In genomic region chr12:106303202-106303820, GRCh38 we compare ENCODE assay signal across 8 cellular contexts. TPM values are rescaled to one million over a fixed set of nuclear protein-coding genes. Genes with fewer than 3 reads are reported as not detected.
DNase-seq lines count a peak whose midpoint lies in the region; ATAC-seq and TF ChIP-seq lines count a peak whose summit lies in the region.

No MANE protein-coding gene starts in this region.

- dilution Hi-C loops in mammary epithelial cell (cut with HindIII; ENCODE audit: low sequenced_read_pairs): loop anchor here (5.0 kb wide), 1 partner anchor 44 kb away; no protein-coding TSS in a partner anchor

- peaks cover 0 to 11% (median 0%) of the 10 kb centered on the region in 11 experiments; a peak in 3 of 22 replicates for H4K20me1 ChIP-seq in BLaER1 treated with 17β-estradiol and CSF1 and Interleukin-3, amounts not matched to agents 10 nM and 100 nM
- H4K20me1 ChIP-seq in mammary epithelial cell (ENCODE audit: insufficient read depth, low read length): no peaks in the 10 kb centered on the region
- H4K20me1 ChIP-seq in smooth muscle cell (ENCODE audit: low read depth): no peaks in the 10 kb centered on the region

- peaks cover 35% of the 10 kb centered on the region for H3K36me3 Mint-ChIP-seq in activated B cell treated with CpG ODN at 0.5 μM for 24 hours (ENCODE audit: low read depth)

- peaks cover 23 to 63% (median 42%) of the 10 kb centered on the region in 10 experiments for H3K4me1 ChIP-seq in BLaER1 treated with 17β-estradiol and CSF1 and Interleukin-3, amounts not matched to agents 10 nM and 100 nM
- peaks cover 13% of the 10 kb centered on the region for H3K4me1 ChIP-seq in mammary epithelial cell (ENCODE audit: insufficient read depth, low read length)
- H3K4me1 ChIP-seq in smooth muscle cell (ENCODE audit: low read depth): peaks cover 8% of the 10 kb centered on the region

- no peaks in the 10 kb centered on the region for H3K9me3 ChIP-seq in BLaER1 treated with 17β-estradiol and CSF1 and Interleukin-3, amounts not matched to agents 10 nM and 100 nM (replicated peaks in 1 of 11)
- H3K9me3 ChIP-seq in mammary epithelial cell (replicated peaks; ENCODE audit: insufficient read depth, low read length) (no peaks in the 10 kb centered on the region), smooth muscle cell (replicated peaks; ENCODE audit: low read depth) (no peaks in the 10 kb centered on the region)

- intact Hi-C loops in activated B cell treated with CpG ODN at 0.5 μM for 24 hours (cut with micrococcal nuclease): loop anchor here (1.0 to 10.0 kb wide), 5 partner anchors 9 to 1199 kb away; partner anchors contain the start of genes APPL2 and WASHC4
- intact Hi-C loops in mammary epithelial cell (cut with micrococcal nuclease): loop anchor here (1.0 kb wide), 1 partner anchor 42 kb away; no protein-coding TSS in a partner anchor

- ATAC-seq in GM21526 (IDR thresholded peaks at IDR 0.05; ENCODE audit: low FRiP score, unreplicated experiment): peak; percentile 39
- peak; percentile 38 for ATAC-seq in activated B cell treated with CpG ODN at 0.5 μM for 24 hours (ENCODE audit: low read depth)

- TF ChIP-seq CTCF in activated B cell treated with CpG ODN at 0.5 μM for 24 hours (IDR thresholded peaks at IDR 0.05) (no peak), mammary epithelial cell (conservative IDR thresholded peaks at IDR 0.05 in 1 of 2, IDR thresholded peaks at IDR 0.05 in 1 of 2; ENCODE audit: extremely low read depth in 1 of 2, insufficient read depth in 1 of 2, low read depth in 1 of 2, low read length in 2 of 2) (peak; percentile 17 to 27), smooth muscle cell (IDR thresholded peaks at IDR 0.05; ENCODE audit: borderline replicate concordance, insufficient read depth, poor library complexity, severe bottlenecking) (no peak)

- peak; percentile 20 for DNase-seq in NCI-H146 treated with DMSO at 0.1 percent for 48 hours (lab: John Stamatoyannopoulos, UW; ENCODE audit: unreplicated experiment)
- peak; percentile 78 for DNase-seq in activated B cell treated with CpG ODN at 0.5 μM for 24 hours
- DNase-seq in mammary epithelial cell: peak; percentile 65
- DNase-seq in iPS-NIHi7 (ENCODE audit: extremely low spot score): peak; percentile 81
- DNase-seq in smooth muscle cell (lab: John Stamatoyannopoulos, UW; ENCODE audit: unreplicated experiment): peak; percentile 42
- no peak for DNase-seq in cerebellar nuclear complex (lab: John Stamatoyannopoulos, UW)

- H3K9ac ChIP-seq in BLaER1 treated with 17β-estradiol and CSF1 and Interleukin-3, amounts not matched to agents 10 nM and 100 nM: peak overlapping the region; percentile 96 to 99 (median 98)
- H3K9ac ChIP-seq in mammary epithelial cell (ENCODE audit: insufficient read depth, low read length) (peak overlapping the region; percentile 95), smooth muscle cell (ENCODE audit: low read depth) (peak overlapping the region; percentile 100)

- no peaks in the 10 kb centered on the region for H3K27me3 ChIP-seq in BLaER1 treated with 17β-estradiol and CSF1 and Interleukin-3, amounts not matched to agents 10 nM and 100 nM
- H3K27me3 ChIP-seq in mammary epithelial cell (ENCODE audit: insufficient read depth, low read length) (no peaks in the 10 kb centered on the region), smooth muscle cell (ENCODE audit: low read depth) (no peaks in the 10 kb centered on the region)

- H3K27me3 Mint-ChIP-seq in activated B cell treated with CpG ODN at 0.5 μM for 24 hours: no peaks in the 10 kb centered on the region

- H3F3A ChIP-seq in smooth muscle cell (ENCODE audit: low read depth): no peaks in the 10 kb centered on the region

- H3K36me3 ChIP-seq in BLaER1 treated with 17β-estradiol and CSF1 and Interleukin-3, amounts not matched to agents 10 nM and 100 nM: no peaks in the 10 kb centered on the region
- no peaks in the 10 kb centered on the region for H3K36me3 ChIP-seq in mammary epithelial cell (ENCODE audit: insufficient read depth, low read length)
- no peaks in the 10 kb centered on the region for H3K36me3 ChIP-seq in smooth muscle cell (ENCODE audit: low read depth)

- H3K27ac Mint-ChIP-seq in activated B cell treated with CpG ODN at 0.5 μM for 24 hours: peak overlapping the region; percentile 100

- in situ Hi-C loops in mammary epithelial cell (cut with MboI; ENCODE audit: low sequenced_read_pairs in 2 of 2): no loop called here

- H3K4me2 ChIP-seq in BLaER1 treated with 17β-estradiol and CSF1 and Interleukin-3, amounts not matched to agents 10 nM and 100 nM: peak overlapping the region; percentile 73 to 98 (median 93)
- H3K4me2 ChIP-seq in mammary epithelial cell (ENCODE audit: insufficient read depth, low read depth, low read length): peak overlapping the region; percentile 99
- peak overlapping the region; percentile 100 for H3K4me2 ChIP-seq in smooth muscle cell

- H3K9me3 Mint-ChIP-seq in activated B cell treated with CpG ODN at 0.5 μM for 24 hours: no peaks in the 10 kb centered on the region

- WGBS in mammary epithelial cell (ENCODE audit: low coverage, missing lambda C conversion rate): 5% methylated on average over 21 of the region's 28 CpGs
- 11% methylated on average over 25 of the region's 28 CpGs for WGBS in smooth muscle cell (ENCODE audit: low lambda C conversion rate)

- CTCF ChIA-PET in activated B cell treated with CpG ODN at 0.5 μM for 24 hours (lab: Charles Lee): interaction anchor here (1.4 kb wide), 1 partner anchor 21 kb away, joined by 7 read pairs; no protein-coding TSS in a partner anchor
- CTCF ChIA-PET in mammary epithelial cell (lab: Charles Lee; ENCODE audit: low non-redundant PET): no interaction called here

- H3K79me2 ChIP-seq in mammary epithelial cell (ENCODE audit: insufficient read depth, low read length) (no peaks in the 10 kb centered on the region), smooth muscle cell (ENCODE audit: low read depth) (no peaks in the 10 kb centered on the region)

- H3K4me3 ChIP-seq in BLaER1 treated with 17β-estradiol and CSF1 and Interleukin-3, amounts not matched to agents 10 nM and 100 nM: peak overlapping the region; percentile 80 to 99 (median 92)
- H3K4me3 ChIP-seq in mammary epithelial cell (replicated peaks in 1 of 3; ENCODE audit: insufficient read depth in 1 of 3, low read depth in 2 of 3, low read length in 3 of 3) (peak overlapping the region; percentile 90 to 98 (median 96)), smooth muscle cell (peak overlapping the region; percentile 99)

- peaks cover 67% of the 10 kb centered on the region for H3K4me1 Mint-ChIP-seq in activated B cell treated with CpG ODN at 0.5 μM for 24 hours

- H2AFZ ChIP-seq in mammary epithelial cell (ENCODE audit: low read depth, low read length) (peak overlapping the region; percentile 98), smooth muscle cell (ENCODE audit: low read depth) (peak overlapping the region; percentile 96)

- no TSS peak for BruUV-seq in mammary epithelial cell (replicated peaks; lab: Mats Ljungman, UMichigan)

- POLR2A ChIA-PET in activated B cell treated with CpG ODN at 0.5 μM for 24 hours (lab: Charles Lee): interaction anchor here (0.7 to 5.7 kb wide), 11 partner anchors 10 to 1195 kb away, joined by 3 to 84 read pairs (median 11); partner anchors contain the start of genes CKAP4, POLR3B, TMEM263 and WASHC4

- peak overlapping the region; percentile 94 to 100 (median 99) for H3K27ac ChIP-seq in BLaER1 treated with 17β-estradiol and CSF1 and Interleukin-3, amounts not matched to agents 10 nM and 100 nM
- H3K27ac ChIP-seq in mammary epithelial cell (ENCODE audit: insufficient read depth, low read depth, low read length): peak overlapping the region; percentile 98
- H3K27ac ChIP-seq in smooth muscle cell (ENCODE audit: low read depth): peak overlapping the region; percentile 98

- peak overlapping the region; percentile 97 for H3K4me3 Mint-ChIP-seq in activated B cell treated with CpG ODN at 0.5 μM for 24 hours

RNA-seq across cellular contexts. Expression of gene TCP11L2, which starts 0.8 kb away (rescaled TPM):
- total RNA-seq in activated B cell treated with CpG ODN at 0.5 μM for 24 hours (48.0 and 52.5 TPM in 2 replicates), mammary epithelial cell (10 to 100 TPM; 19.4 to 62.2 TPM), smooth muscle cell (15.1 and 19.1 TPM in 2 replicates)
- polyA plus RNA-seq in mammary epithelial cell (6.1 TPM), smooth muscle cell (2.4 and 3.5 TPM in 2 replicates)
- 50.2 TPM for polyA minus RNA-seq in mammary epithelial cell

RNA-seq across cellular contexts. Expression of gene POLR3B, which starts 54.2 kb away (rescaled TPM):
- 7.3 and 8.0 TPM in 2 replicates for total RNA-seq in activated B cell treated with CpG ODN at 0.5 μM for 24 hours
- total RNA-seq in mammary epithelial cell: 10 to 100 TPM; 13.3 TPM
- 8.9 TPM for polyA plus RNA-seq in mammary epithelial cell
- polyA minus RNA-seq in mammary epithelial cell: 22.2 TPM
- total RNA-seq in smooth muscle cell: 7.5 and 11.7 TPM in 2 replicates
- polyA plus RNA-seq in smooth muscle cell: 4.8 and 7.3 TPM in 2 replicates

RNA-seq across cellular contexts. Expression of gene CKAP4, which starts 55.5 kb away (rescaled TPM):
- total RNA-seq in activated B cell treated with CpG ODN at 0.5 μM for 24 hours (15.9 and 17.1 TPM in 2 replicates), mammary epithelial cell (100 to 1,000 TPM in 1 of 2 donors, 10 to 100 TPM in 1; 88.4 to 123 TPM), smooth muscle cell (241 and 294 TPM in 2 replicates)
- polyA plus RNA-seq in mammary epithelial cell (74.7 TPM), smooth muscle cell (358 and 486 TPM in 2 replicates)
- polyA minus RNA-seq in mammary epithelial cell: 44.0 TPM

Comparison
In these comparisons a context has a peak if more than half of its experiments do, and no peak if none do; other contexts are left out.
1. DNase-seq: peak in NCI-H146 treated with DMSO at 0.1 percent for 48 hours (single experiment), activated B cell treated with CpG ODN at 0.5 μM for 24 hours (single experiment), mammary epithelial cell (single experiment), iPS-NIHi7 (single experiment) and smooth muscle cell (single experiment); none in cerebellar nuclear complex (0 of 2).
2. CTCF ChIP-seq: peak in mammary epithelial cell (2 of 2); none in activated B cell treated with CpG ODN at 0.5 μM for 24 hours (single experiment) and smooth muscle cell (single experiment).
3. Peak in every context shown above with its lines, with median percentiles within 50 percentile points of each other: H3K27ac ChIP-seq, H3K4me2 ChIP-seq, H3K4me3 ChIP-seq and H3K9ac ChIP-seq.